ENCODE assay signal across 26 cellular contexts in the genomic region with DNA sequence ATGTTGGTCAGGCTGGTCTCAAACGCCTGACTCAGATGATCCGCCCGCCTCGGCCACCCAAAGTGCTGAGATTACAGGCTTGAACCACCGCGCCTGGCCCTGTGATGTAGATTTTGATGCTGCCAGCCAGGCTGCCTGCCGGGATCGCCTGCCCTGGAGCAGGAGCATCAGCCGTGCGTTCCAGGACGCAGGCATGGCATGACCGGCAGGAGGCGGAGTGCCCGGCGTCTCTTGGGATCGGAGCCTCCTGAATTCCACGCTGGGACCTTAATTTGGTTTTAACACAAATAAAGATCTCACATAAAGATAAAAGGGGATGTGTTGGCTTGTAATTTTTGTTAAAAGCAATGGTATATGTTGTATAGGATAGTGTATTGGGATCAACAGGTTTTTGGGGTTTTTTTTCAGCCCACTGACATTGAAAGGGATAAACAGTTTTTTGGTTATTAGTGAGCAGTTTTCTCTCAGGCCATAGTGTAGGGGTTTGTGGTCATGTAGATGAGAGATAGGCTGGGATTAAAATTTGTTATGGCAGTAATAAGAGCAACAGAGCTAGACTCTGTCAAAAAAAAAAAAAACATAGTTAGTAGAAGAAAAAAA.
"Had no signal": no experiment of that assay in that cellular context is flagged by ENCODE, and none has a peak within 500 bp of the region (broad histone marks: within the 10 kb centered on the region; RNA-seq: fewer than 3 reads in every experiment).

No MANE protein-coding gene starts in this region.

- H3K27me3 Mint-ChIP-seq: dendritic cell treated with granulocyte-macrophage colony-stimulating factor and Interleukin-4, amounts not matched to agents 40 ng/mL and 50 ng/mL, for 4 days; effector memory CD8-positive, alpha-beta T cell; naive B cell; naive thymus-derived CD8-positive, alpha-beta T cell had no signal

- H3K4me3 Mint-ChIP-seq: dendritic cell treated with granulocyte-macrophage colony-stimulating factor and Interleukin-4, amounts not matched to agents 40 ng/mL and 50 ng/mL, for 4 days; effector memory CD8-positive, alpha-beta T cell; endodermal cell; immature natural killer cell; mesothelial cell of epicardium; naive thymus-derived CD8-positive, alpha-beta T cell had no signal

- FAIRE-seq: endometrium, keratinocyte had no signal

- H3K27ac Mint-ChIP-seq: dendritic cell treated with granulocyte-macrophage colony-stimulating factor and Interleukin-4, amounts not matched to agents 40 ng/mL and 50 ng/mL, for 4 days; effector memory CD8-positive, alpha-beta T cell; endodermal cell; immature natural killer cell; mesothelial cell of epicardium; naive B cell; naive thymus-derived CD8-positive, alpha-beta T cell had no signal

- ATAC-seq: effector memory CD8-positive, alpha-beta T cell; esophagus mucosa; foreskin keratinocyte; gastroesophageal sphincter; heart left ventricle; left cardiac atrium; left lung; left ventricle myocardium superior; lower lobe of right lung; mucosa of descending colon; naive thymus-derived CD8-positive, alpha-beta T cell had no signal

- H3K9me3 Mint-ChIP-seq: effector memory CD8-positive, alpha-beta T cell had no signal

- DNase-seq: colonic mucosa; cortex of kidney; effector CD8-positive, alpha-beta T cell; effector memory CD8-positive, alpha-beta T cell; erythroblast; foreskin keratinocyte; hypothalamus; immature natural killer cell; left cardiac atrium; left ventricle myocardium superior; lower lobe of right lung; mesenchymal stem cell; naive B cell; naive thymus-derived CD8-positive, alpha-beta T cell had no signal

- H3K9me3 ChIP-seq: colonic mucosa, gastroesophageal sphincter, mucosa of descending colon had no signal

- H3K4me1 Mint-ChIP-seq: endodermal cell, immature natural killer cell, mesothelial cell of epicardium had no signal

- H3K27ac ChIP-seq: colonic mucosa, epithelial cell of prostate, foreskin keratinocyte, gastroesophageal sphincter, heart left ventricle, hepatocyte, left lung, lower lobe of right lung had no signal
